Comparison of ENCODE assay signal across 1 cellular context in genomic region chr17:73142763-73143395, GRCh38.
TF ChIP-seq lines count a peak whose summit lies in the region.

No MANE protein-coding gene starts in this region.

TF ChIP-seq in HepG2, 621 proteins besides CTCF, POLR2A, EP300 and RAD21:
- TF ChIP-seq, protein P1, sequence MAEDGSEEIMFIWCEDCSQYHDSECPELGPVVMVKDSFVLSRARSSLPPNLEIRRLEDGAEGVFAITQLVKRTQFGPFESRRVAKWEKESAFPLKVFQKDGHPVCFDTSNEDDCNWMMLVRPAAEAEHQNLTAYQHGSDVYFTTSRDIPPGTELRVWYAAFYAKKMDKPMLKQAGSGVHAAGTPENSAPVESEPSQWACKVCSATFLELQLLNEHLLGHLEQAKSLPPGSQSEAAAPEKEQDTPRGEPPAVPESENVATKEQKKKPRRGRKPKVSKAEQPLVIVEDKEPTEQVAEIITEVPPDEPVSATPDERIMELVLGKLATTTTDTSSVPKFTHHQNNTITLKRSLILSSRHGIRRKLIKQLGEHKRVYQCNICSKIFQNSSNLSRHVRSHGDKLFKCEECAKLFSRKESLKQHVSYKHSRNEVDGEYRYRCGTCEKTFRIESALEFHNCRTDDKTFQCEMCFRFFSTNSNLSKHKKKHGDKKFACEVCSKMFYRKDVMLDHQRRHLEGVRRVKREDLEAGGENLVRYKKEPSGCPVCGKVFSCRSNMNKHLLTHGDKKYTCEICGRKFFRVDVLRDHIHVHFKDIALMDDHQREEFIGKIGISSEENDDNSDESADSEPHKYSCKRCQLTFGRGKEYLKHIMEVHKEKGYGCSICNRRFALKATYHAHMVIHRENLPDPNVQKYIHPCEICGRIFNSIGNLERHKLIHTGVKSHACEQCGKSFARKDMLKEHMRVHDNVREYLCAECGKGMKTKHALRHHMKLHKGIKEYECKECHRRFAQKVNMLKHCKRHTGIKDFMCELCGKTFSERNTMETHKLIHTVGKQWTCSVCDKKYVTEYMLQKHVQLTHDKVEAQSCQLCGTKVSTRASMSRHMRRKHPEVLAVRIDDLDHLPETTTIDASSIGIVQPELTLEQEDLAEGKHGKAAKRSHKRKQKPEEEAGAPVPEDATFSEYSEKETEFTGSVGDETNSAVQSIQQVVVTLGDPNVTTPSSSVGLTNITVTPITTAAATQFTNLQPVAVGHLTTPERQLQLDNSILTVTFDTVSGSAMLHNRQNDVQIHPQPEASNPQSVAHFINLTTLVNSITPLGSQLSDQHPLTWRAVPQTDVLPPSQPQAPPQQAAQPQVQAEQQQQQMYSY (CRISPR knock-in tag; IDR thresholded peaks at IDR 0.05): peak; percentile 45; the same call in 1 of the 2 replicates
- TF ChIP-seq ETV5 (CRISPR knock-in tag; IDR thresholded peaks at IDR 0.05; ENCODE audit: borderline replicate concordance) (peak; percentile 21; the same call in 1 of the 2 replicates), ZNF12 (CRISPR knock-in tag; IDR thresholded peaks at IDR 0.05) (0 out of 2 replicates have a peak, but pooled peaks have one; percentile 28), ZFY (CRISPR knock-in tag; IDR thresholded peaks at IDR 0.05) (no peak)
